4 cellular contexts compared by ENCODE assay signal in the genomic region with DNA sequence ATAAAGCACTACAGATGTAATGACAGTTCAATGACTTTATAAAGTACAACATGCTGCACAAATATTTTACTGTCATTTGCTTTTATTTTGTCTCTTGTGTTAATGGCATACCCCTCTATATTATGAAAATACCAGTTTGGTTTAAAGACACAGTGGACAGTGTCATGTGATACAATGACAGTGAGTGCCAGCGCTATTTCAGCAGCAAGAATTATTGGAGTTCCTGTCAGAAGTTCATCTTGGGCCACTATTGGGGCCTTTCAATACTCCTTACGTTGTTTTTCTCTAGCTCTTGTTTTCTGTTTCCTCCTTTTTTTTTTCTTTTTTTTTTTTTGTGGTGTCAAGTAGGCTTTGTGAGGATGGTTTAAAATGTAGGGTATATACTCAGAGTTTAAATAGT.
"Had no signal": no experiment of that assay in that cellular context is flagged by ENCODE, and none has a peak within 500 bp of the region (broad histone marks: within the 10 kb centered on the region; RNA-seq: fewer than 3 reads in every experiment).

No MANE protein-coding gene starts in this region.

- DNase-seq: IMR-90, KBM-7 had no signal

- ATAC-seq: HepG2 had no signal

- H3K27ac ChIP-seq: HL-60 had no signal
